ENCODE assay signal across 20 cellular contexts in the genomic region with DNA sequence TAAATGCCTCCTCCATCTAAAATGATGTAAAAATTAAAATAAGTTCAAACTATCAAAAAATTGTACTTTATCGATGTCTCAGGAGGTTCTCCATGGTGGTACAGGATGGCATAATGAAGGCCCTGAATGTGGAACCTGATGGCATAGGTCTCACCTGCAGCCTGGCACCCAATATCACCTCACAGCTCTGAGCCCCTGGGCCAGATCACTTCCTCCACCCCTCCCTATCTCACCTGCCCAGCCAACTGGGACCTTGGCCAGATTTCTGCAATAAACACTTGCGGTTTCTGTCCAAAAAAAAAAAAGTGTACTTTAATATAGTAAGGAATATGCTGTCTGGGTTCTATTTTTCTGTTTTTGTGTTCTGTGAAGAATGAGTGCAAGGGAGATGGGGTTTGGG. TPM values are rescaled to one million over a fixed set of nuclear protein-coding genes. Genes with fewer than 3 reads are reported as not detected.
DNase-seq lines count a peak whose midpoint lies in the region; ATAC-seq and TF ChIP-seq lines count a peak whose summit lies in the region.
"Had no signal": no experiment of that assay in that cellular context is flagged by ENCODE, and none has a peak within 500 bp of the region (broad histone marks: within the 10 kb centered on the region; RNA-seq: fewer than 3 reads in every experiment).

No MANE protein-coding gene starts in this region.

- H3K9ac ChIP-seq in colonic mucosa (ENCODE audit: low read depth in 2 of 2, low read length in 2 of 2), result no peak overlapping the region
- H3K9ac ChIP-seq: BLaER1, KMS-11 had no signal

- H3K4me3 Mint-ChIP-seq in stimulated activated naive CD8-positive, alpha-beta T cell treated with anti-CD3 and anti-CD28 coated beads, Interleukin-15, amount 100 ng/mL, for 72 hours, result no peak overlapping the region
- H3K4me3 Mint-ChIP-seq: HFFc6, T-cell had no signal

- TF ChIP-seq EP300 in stomach (IDR thresholded peaks at IDR 0.05) (no peak), esophagus muscularis mucosa (IDR thresholded peaks at IDR 0.05) (no peak)

- H3K27me3 Mint-ChIP-seq in stimulated activated naive CD8-positive, alpha-beta T cell treated with anti-CD3 and anti-CD28 coated beads, Interleukin-15, amount 100 ng/mL, for 72 hours, result no peaks in the 10 kb centered on the region
- H3K27me3 Mint-ChIP-seq: T-cell had no signal

- no peaks in the 10 kb centered on the region for H3K36me3 ChIP-seq in colonic mucosa
- H3K36me3 ChIP-seq in stomach, result no peaks in the 10 kb centered on the region
- no peaks in the 10 kb centered on the region for H3K36me3 ChIP-seq in esophagus muscularis mucosa
- H3K36me3 ChIP-seq: BLaER1 had no signal

- H3K9me3 ChIP-seq in colonic mucosa (no peaks in the 10 kb centered on the region), stomach (no peaks in the 10 kb centered on the region), esophagus muscularis mucosa (no peaks in the 10 kb centered on the region)
- H3K9me3 ChIP-seq: BLaER1 had no signal

- H3K4me1 ChIP-seq in colonic mucosa, result no peaks in the 10 kb centered on the region
- peaks cover 0 to 4% (median 0%) of the 10 kb centered on the region in 4 donors for H3K4me1 ChIP-seq in stomach
- H3K4me1 ChIP-seq in esophagus muscularis mucosa, result no peaks in the 10 kb centered on the region
- H3K4me1 ChIP-seq: BLaER1 had no signal

- intact Hi-C loops in colonic mucosa (cut with DNase I), result no loop called here
- intact Hi-C loops in stomach (cut with DNase I; ENCODE audit: low total_unique reads), result no loop called here
- intact Hi-C loops in esophagus muscularis mucosa (cut with DNase I), result no loop called here

- WGBS in stomach, 5 donors, result 49 to 74% (median 59%) methylated on average over 2 of the region's 2 CpGs
- 93% methylated on average over 2 of the region's 2 CpGs for WGBS in esophagus muscularis mucosa

- H3K4me1 Mint-ChIP-seq in stimulated activated naive CD8-positive, alpha-beta T cell treated with anti-CD3 and anti-CD28 coated beads, Interleukin-15, amount 100 ng/mL, for 72 hours, result peaks cover 6% of the 10 kb centered on the region

- no peak overlapping the region for H3K27ac ChIP-seq in colonic mucosa
- no peak overlapping the region for H3K27ac ChIP-seq in stomach
- H3K27ac ChIP-seq in esophagus muscularis mucosa (replicated peaks in 1 of 4), result no peak overlapping the region
- H3K27ac ChIP-seq: BLaER1, KMS-11 had no signal

- peak; percentile 33 for DNase-seq in DMS79 treated with DMSO at 0.1 percent for 48 hours (lab: John Stamatoyannopoulos, UW)
- DNase-seq in RPMI8226, result peak; percentile 88
- peak; percentile 35 for DNase-seq in colonic mucosa
- DNase-seq in stomach, result peak; percentile 46
- DNase-seq in stimulated activated naive CD8-positive, alpha-beta T cell treated with anti-CD3 and anti-CD28 coated beads, Interleukin-15, amount 100 ng/mL, for 72 hours, result no peak
- no peak for DNase-seq in HUDEP-2 (lab: John Stamatoyannopoulos, UW; ENCODE audit: unreplicated experiment in 76 of 76)
- DNase-seq in esophagus muscularis mucosa (ENCODE audit: extremely low spot score), result no peak
- DNase-seq: DND-41, H7, HFFc6, NCI-H1092, NCI-H345, NCI-H526, SHP77 treated with DMSO at 0.1 percent for 48 hours, T-cell had no signal

- H3K27ac Mint-ChIP-seq in stimulated activated naive CD8-positive, alpha-beta T cell treated with anti-CD3 and anti-CD28 coated beads, Interleukin-15, amount 100 ng/mL, for 72 hours, result no peak overlapping the region
- H3K27ac Mint-ChIP-seq: HFFc6, T-cell had no signal

- TF ChIP-seq POLR2A in stomach (IDR thresholded peaks at IDR 0.05) (no peak), esophagus muscularis mucosa (IDR thresholded peaks at IDR 0.05; ENCODE audit: low read depth) (no peak)

- no peaks in the 10 kb centered on the region for H3K27me3 ChIP-seq in colonic mucosa
- H3K27me3 ChIP-seq in stomach, result no peaks in the 10 kb centered on the region
- peaks cover 0 to 6% (median 0%) of the 10 kb centered on the region in 4 donors for H3K27me3 ChIP-seq in esophagus muscularis mucosa
- H3K27me3 ChIP-seq: BLaER1 had no signal

- H3K4me3 ChIP-seq in colonic mucosa, result no peak overlapping the region
- H3K4me3 ChIP-seq in stomach, result no peak overlapping the region
- H3K4me3 ChIP-seq in esophagus muscularis mucosa, result no peak overlapping the region
- H3K4me3 ChIP-seq: BLaER1 had no signal

- no peak for ATAC-seq in stimulated activated naive CD8-positive, alpha-beta T cell treated with anti-CD3 and anti-CD28 coated beads, Interleukin-15, amount 100 ng/mL, for 72 hours
- ATAC-seq: HepG2, SK-N-SH treated with all-trans-retinoic acid at 6 μM for 48 hours, T-cell had no signal

- H3K9me3 Mint-ChIP-seq in stimulated activated naive CD8-positive, alpha-beta T cell treated with anti-CD3 and anti-CD28 coated beads, Interleukin-15, amount 100 ng/mL, for 72 hours, result no peaks in the 10 kb centered on the region
- H3K9me3 Mint-ChIP-seq: HFFc6, T-cell had no signal

- TF ChIP-seq CTCF in colonic mucosa (IDR thresholded peaks at IDR 0.05), result no peak
- no peak for TF ChIP-seq CTCF in stomach (IDR thresholded peaks at IDR 0.05)
- no peak for TF ChIP-seq CTCF in esophagus muscularis mucosa (IDR thresholded peaks at IDR 0.05)

RNA-seq across cellular contexts. Expression of gene RBM45, which starts 6.7 kb away (rescaled TPM):
- total RNA-seq in colonic mucosa, result 10 to 100 TPM; 12.1 to 12.7 TPM
- 10 to 100 TPM in 4 of 5 donors, 1 to 10 TPM in 1; 7.6 to 37.9 (median 17.1) TPM for total RNA-seq in stomach
- polyA plus RNA-seq in stomach, result 10 to 100 TPM in 2 of 3 donors, 1 to 10 TPM in 1; 7.1 to 16.8 (median 13.8) TPM
- total RNA-seq in esophagus muscularis mucosa, result 10 to 100 TPM in 1 of 4 donors, 1 to 10 TPM in 3; 5.6 to 13.7 (median 7.4) TPM

RNA-seq across cellular contexts. Expression of gene PDE11A, which starts 33.0 kb away (rescaled TPM):
- 1 to 10 TPM; 2.6 to 3.2 TPM for total RNA-seq in colonic mucosa
- total RNA-seq in stomach, result under 1 TPM in 4 of 5 donors, not detected in 1; under 0.01 to 0.87 (median 0.49) TPM
- polyA plus RNA-seq in stomach, result under 1 TPM in 2 of 3 donors, not detected in 1; 0.13 to 0.37 TPM
- under 1 TPM in 3 of 4 donors, not detected in 1; under 0.01 to 0.58 (median under 0.01) TPM for total RNA-seq in esophagus muscularis mucosa
- total RNA-seq: A673, T-cell had no signal

Comparison
In these comparisons a context has a peak if more than half of its experiments do, and no peak if none do; other contexts are left out.
1. DNase-seq: peak in DMS79 treated with DMSO at 0.1 percent for 48 hours (single experiment), RPMI8226 (single experiment), colonic mucosa (single experiment) and stomach (single experiment); none in stimulated activated naive CD8-positive, alpha-beta T cell treated with anti-CD3 and anti-CD28 coated beads, Interleukin-15, amount 100 ng/mL, for 72 hours (0 of 2), HUDEP-2 (0 of 76) and esophagus muscularis mucosa (single experiment).